ENCODE assay signal across 1 cellular context in the genomic region with DNA sequence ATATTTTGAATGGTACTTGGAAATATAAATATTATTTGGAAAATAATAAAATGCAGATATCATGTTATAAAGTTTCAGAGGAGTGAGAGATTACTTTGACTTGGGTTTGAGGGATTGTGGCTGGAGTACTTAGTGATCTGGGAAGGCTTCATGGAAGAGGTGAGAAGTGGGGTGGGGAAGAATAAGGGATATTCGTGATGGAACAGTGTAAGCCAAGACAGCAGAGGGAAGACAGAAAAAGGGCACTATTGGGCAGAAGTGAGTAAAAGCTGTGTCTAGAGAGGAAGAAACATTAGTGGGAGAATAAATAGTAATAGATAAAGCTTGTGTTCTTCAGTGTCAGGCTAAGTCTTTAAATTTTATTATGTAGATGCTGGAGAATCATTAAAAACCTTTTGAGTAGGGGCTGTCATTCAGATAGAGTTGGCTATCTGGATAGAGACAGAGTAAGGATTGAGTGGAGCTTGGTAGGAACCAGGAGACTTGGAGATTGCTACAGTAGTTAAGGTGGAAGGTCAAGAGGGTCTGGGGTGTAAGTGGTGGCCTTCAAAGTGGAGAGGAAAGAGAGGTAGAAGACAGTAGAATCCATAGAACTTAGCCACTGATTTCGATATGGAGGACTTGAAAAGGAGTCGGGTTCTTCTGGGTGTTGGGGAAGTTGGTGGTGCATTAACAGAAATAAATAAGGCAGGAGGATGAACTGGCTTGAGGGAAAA.
TF ChIP-seq lines count a peak whose summit lies in the region.

No MANE protein-coding gene starts in this region.

TF ChIP-seq in WTC11, 78 proteins besides CTCF, POLR2A, EP300 and RAD21 (continued from another document):
- TF ChIP-seq ZNF512 (CRISPR knock-in tag; IDR thresholded peaks at IDR 0.05; ENCODE audit: borderline replicate concordance) (no peak), FOXP4 (CRISPR knock-in tag; IDR thresholded peaks at IDR 0.05) (no peak)
- TF ChIP-seq, protein P1, sequence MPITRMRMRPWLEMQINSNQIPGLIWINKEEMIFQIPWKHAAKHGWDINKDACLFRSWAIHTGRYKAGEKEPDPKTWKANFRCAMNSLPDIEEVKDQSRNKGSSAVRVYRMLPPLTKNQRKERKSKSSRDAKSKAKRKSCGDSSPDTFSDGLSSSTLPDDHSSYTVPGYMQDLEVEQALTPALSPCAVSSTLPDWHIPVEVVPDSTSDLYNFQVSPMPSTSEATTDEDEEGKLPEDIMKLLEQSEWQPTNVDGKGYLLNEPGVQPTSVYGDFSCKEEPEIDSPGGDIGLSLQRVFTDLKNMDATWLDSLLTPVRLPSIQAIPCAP (CRISPR knock-in tag; IDR thresholded peaks at IDR 0.05): no peak
